9 cellular contexts compared by ENCODE assay signal in the genomic region with DNA sequence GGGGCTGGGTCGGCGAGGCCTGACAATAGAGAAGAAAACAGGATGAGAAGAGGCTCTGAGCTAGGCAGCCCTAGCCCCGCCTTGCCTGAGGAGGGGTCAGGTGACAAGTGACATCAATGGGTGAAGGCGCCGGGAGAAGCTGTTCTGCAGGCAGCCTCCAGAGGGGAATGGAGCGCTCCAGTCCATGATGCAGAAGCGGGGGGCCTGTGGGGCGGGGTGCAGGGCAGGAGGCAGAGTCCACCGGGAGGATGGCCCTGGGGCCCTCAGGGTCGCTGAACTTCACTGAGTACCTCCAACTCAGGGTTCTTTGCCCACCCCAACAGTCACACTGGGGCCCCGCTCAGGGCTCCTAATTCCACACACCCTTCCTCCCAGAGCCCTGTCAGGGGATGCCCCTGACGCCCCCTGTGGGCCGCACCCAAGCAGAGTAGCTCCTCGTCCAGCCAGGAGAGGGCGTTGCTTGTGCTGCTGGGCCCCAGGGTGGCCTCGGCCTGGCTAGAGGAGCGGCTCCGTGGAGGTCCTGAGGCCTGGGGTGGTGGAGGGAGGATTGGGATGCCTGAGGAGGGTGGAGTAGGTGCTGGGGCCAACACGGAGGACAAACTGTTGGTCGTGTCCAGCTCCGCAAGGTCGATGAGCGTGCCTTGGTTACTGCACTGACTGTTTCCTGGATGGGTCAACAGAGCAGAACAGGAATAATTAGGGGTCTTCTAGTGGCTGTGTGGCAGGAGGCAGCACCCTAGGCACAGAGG. TPM values are rescaled to one million over a fixed set of nuclear protein-coding genes. Genes with fewer than 3 reads are reported as not detected.
DNase-seq lines count a peak whose midpoint lies in the region; ATAC-seq, FAIRE-seq and TF ChIP-seq lines count a peak whose summit lies in the region.
"Had no signal": no experiment of that assay in that cellular context is flagged by ENCODE, and none has a peak within 500 bp of the region (broad histone marks: within the 10 kb centered on the region; RNA-seq: fewer than 3 reads in every experiment).

No MANE protein-coding gene starts in this region.

- H3K27ac ChIP-seq in Peyer's patch = peak overlapping the region in 1 of 4 donors; percentile 81
- no peak overlapping the region for H3K27ac ChIP-seq in kidney (ENCODE audit: low read depth in 2 of 2, low read length in 2 of 2)
- H3K27ac ChIP-seq in thyroid gland = no peak overlapping the region
- H3K27ac ChIP-seq: neutrophil had no signal

- WGBS in thyroid gland, 2 donors = 75 to 78% methylated on average over 22 of the region's 23 CpGs

- FAIRE-seq in kidney (lab: Jason Lieb, UNC) = no peak

- H3K36me3 ChIP-seq in Peyer's patch = peaks cover 0 to 99% (median 0%) of the 10 kb centered on the region in 3 donors
- peaks cover 39 to 69% of the 10 kb centered on the region in 2 donors for H3K36me3 ChIP-seq in kidney (ENCODE audit: control insufficient read depth in 1 of 2, insufficient read depth in 2 of 2, low read length in 2 of 2)
- peaks cover 87 to 89% of the 10 kb centered on the region in 2 donors for H3K36me3 ChIP-seq in thyroid gland

- no peak overlapping the region for H3K9ac ChIP-seq in kidney (ENCODE audit: low read length in 2 of 2)

- H3K4me3 Mint-ChIP-seq in HFFc6 = no peak overlapping the region
- no peak overlapping the region for H3K4me3 Mint-ChIP-seq in activated naive CD8-positive, alpha-beta T cell treated with anti-CD3 and anti-CD28 coated beads, Interleukin-2, amount 50 U/mL, for 24 hours
- H3K4me3 Mint-ChIP-seq in stimulated activated naive CD8-positive, alpha-beta T cell treated with anti-CD3 and anti-CD28 coated beads, Interleukin-15, Interleukin-2, amounts not matched to agents 100 ng/mL and 50 ng/mL, for 24 hours = no peak overlapping the region

- TF ChIP-seq CTCF in HFFc6 (IDR thresholded peaks at IDR 0.05) = peak; percentile 81
- TF ChIP-seq CTCF in Peyer's patch (IDR thresholded peaks at IDR 0.05) = peak in 4 of 6 experiments; percentile 28 to 38 (median 34)
- TF ChIP-seq CTCF in kidney (IDR thresholded peaks at IDR 0.05; ENCODE audit: borderline replicate concordance, extremely low read depth, insufficient read depth) = peak; percentile 41
- TF ChIP-seq CTCF in thyroid gland (IDR thresholded peaks at IDR 0.05) = peak in 1 of 6 experiments; percentile 26

- TF ChIP-seq POLR2A in Peyer's patch (IDR thresholded peaks at IDR 0.05) = no peak
- TF ChIP-seq POLR2A in thyroid gland (IDR thresholded peaks at IDR 0.05) = no peak

- no peaks in the 10 kb centered on the region for H3K9me3 Mint-ChIP-seq in HFFc6
- no peaks in the 10 kb centered on the region for H3K9me3 Mint-ChIP-seq in activated naive CD8-positive, alpha-beta T cell treated with anti-CD3 and anti-CD28 coated beads, Interleukin-2, amount 50 U/mL, for 24 hours
- no peaks in the 10 kb centered on the region for H3K9me3 Mint-ChIP-seq in stimulated activated naive CD8-positive, alpha-beta T cell treated with anti-CD3 and anti-CD28 coated beads, Interleukin-15, Interleukin-2, amounts not matched to agents 100 ng/mL and 50 ng/mL, for 24 hours

- H3K9me3 ChIP-seq in Peyer's patch (no peaks in the 10 kb centered on the region), kidney (ENCODE audit: control insufficient read depth in 1 of 2, low read length in 2 of 2) (no peaks in the 10 kb centered on the region), thyroid gland (no peaks in the 10 kb centered on the region)
- H3K9me3 ChIP-seq: neutrophil had no signal

- peaks cover 3% of the 10 kb centered on the region for H3K27me3 Mint-ChIP-seq in HFFc6 (ENCODE audit: insufficient read depth)
- H3K27me3 Mint-ChIP-seq in activated naive CD8-positive, alpha-beta T cell treated with anti-CD3 and anti-CD28 coated beads, Interleukin-2, amount 50 U/mL, for 24 hours = no peaks in the 10 kb centered on the region
- no peaks in the 10 kb centered on the region for H3K27me3 Mint-ChIP-seq in stimulated activated naive CD8-positive, alpha-beta T cell treated with anti-CD3 and anti-CD28 coated beads, Interleukin-15, Interleukin-2, amounts not matched to agents 100 ng/mL and 50 ng/mL, for 24 hours

- H3K4me1 ChIP-seq in Peyer's patch (peaks cover 0 to 27% (median 16%) of the 10 kb centered on the region in 4 donors), kidney (ENCODE audit: control insufficient read depth in 1 of 2, insufficient read depth in 1 of 2, low read depth in 1 of 2, low read length in 2 of 2) (peaks cover 0 to 2% of the 10 kb centered on the region in 2 donors), thyroid gland (no peaks in the 10 kb centered on the region)

- ATAC-seq in activated naive CD8-positive, alpha-beta T cell treated with anti-CD3 and anti-CD28 coated beads, Interleukin-2, amount 50 U/mL, for 24 hours = peak; percentile 35
- ATAC-seq in HG02623 (IDR thresholded peaks at IDR 0.05; ENCODE audit: unreplicated experiment) = no peak

- H3K27me3 ChIP-seq in Peyer's patch (no peaks in the 10 kb centered on the region), thyroid gland (no peaks in the 10 kb centered on the region)
- H3K27me3 ChIP-seq: neutrophil had no signal

- no peak overlapping the region for H3K4me3 ChIP-seq in Peyer's patch
- no peak overlapping the region for H3K4me3 ChIP-seq in kidney (ENCODE audit: low read length in 2 of 2)
- no peak overlapping the region for H3K4me3 ChIP-seq in thyroid gland (replicated peaks in 1 of 3)

- H3K27ac Mint-ChIP-seq in HFFc6 = no peak overlapping the region
- H3K27ac Mint-ChIP-seq in activated naive CD8-positive, alpha-beta T cell treated with anti-CD3 and anti-CD28 coated beads, Interleukin-2, amount 50 U/mL, for 24 hours = no peak overlapping the region
- peak overlapping the region; percentile 72 for H3K27ac Mint-ChIP-seq in stimulated activated naive CD8-positive, alpha-beta T cell treated with anti-CD3 and anti-CD28 coated beads, Interleukin-15, Interleukin-2, amounts not matched to agents 100 ng/mL and 50 ng/mL, for 24 hours

- DNase-seq in CD1c-positive myeloid dendritic cell (ENCODE audit: extremely low spot score) (peak; percentile 41), HFFc6 (no peak), Peyer's patch (no peak), kidney (peak; percentile 77), thyroid gland (no peak)
- DNase-seq in activated naive CD8-positive, alpha-beta T cell treated with anti-CD3 and anti-CD28 coated beads, Interleukin-2, amount 50 U/mL, for 24 hours = peak; percentile 61

- H3K4me1 Mint-ChIP-seq in HFFc6 (ENCODE audit: low read depth) = peaks cover 16% of the 10 kb centered on the region
- H3K4me1 Mint-ChIP-seq in activated naive CD8-positive, alpha-beta T cell treated with anti-CD3 and anti-CD28 coated beads, Interleukin-2, amount 50 U/mL, for 24 hours = peaks cover 52% of the 10 kb centered on the region
- H3K4me1 Mint-ChIP-seq in stimulated activated naive CD8-positive, alpha-beta T cell treated with anti-CD3 and anti-CD28 coated beads, Interleukin-15, Interleukin-2, amounts not matched to agents 100 ng/mL and 50 ng/mL, for 24 hours (ENCODE audit: low read depth) = peaks cover 55% of the 10 kb centered on the region

- intact Hi-C loops in kidney (cut with DNase I) = no loop called here
- intact Hi-C loops in thyroid gland (cut with DNase I) = no loop called here

- peaks cover 25% of the 10 kb centered on the region for H3K36me3 Mint-ChIP-seq in HFFc6 (ENCODE audit: low read depth)
- peaks cover 56% of the 10 kb centered on the region for H3K36me3 Mint-ChIP-seq in activated naive CD8-positive, alpha-beta T cell treated with anti-CD3 and anti-CD28 coated beads, Interleukin-2, amount 50 U/mL, for 24 hours (ENCODE audit: low read depth)
- peaks cover 67% of the 10 kb centered on the region for H3K36me3 Mint-ChIP-seq in stimulated activated naive CD8-positive, alpha-beta T cell treated with anti-CD3 and anti-CD28 coated beads, Interleukin-15, Interleukin-2, amounts not matched to agents 100 ng/mL and 50 ng/mL, for 24 hours (ENCODE audit: low read depth)

RNA-seq across cellular contexts. Expression of a gene that starts 20.8 kb away (rescaled TPM):
- total RNA-seq in HFFc6 (2021; fragmentation: NEBNext Ultra II Directional; extraction: Animal tissue kit (Norgen Biotek cat#: 25700)) = 10 to 100 TPM; 23.2 to 26.5 (median 24.2) TPM
- total RNA-seq in Peyer's patch (100 to 1,000 TPM in 1 of 4 donors, 10 to 100 TPM in 3; 34.0 to 153 (median 77.0) TPM), kidney (49.2 TPM), thyroid gland (10 to 100 TPM; 22.5 to 38.4 (median 24.1) TPM)
- 8.0 TPM for polyA plus RNA-seq in kidney (ENCODE audit: insufficient read depth, low read depth, low replicate concordance)

RNA-seq across cellular contexts. Expression of a gene that starts 21.1 kb away (rescaled TPM):
- 10 to 100 TPM; 58.2 to 64.7 (median 60.2) TPM for total RNA-seq in HFFc6 (2021; fragmentation: NEBNext Ultra II Directional; extraction: Animal tissue kit (Norgen Biotek cat#: 25700))
- total RNA-seq in Peyer's patch = 10 to 100 TPM; 23.9 to 53.6 (median 45.3) TPM
- 46.4 TPM for total RNA-seq in kidney
- polyA plus RNA-seq in kidney (ENCODE audit: insufficient read depth, low read depth, low replicate concordance) = 134 TPM
- total RNA-seq in thyroid gland = 10 to 100 TPM; 29.9 to 59.4 (median 41.0) TPM

RNA-seq across cellular contexts. Expression of a gene that starts 30.5 kb away (rescaled TPM):
- total RNA-seq in HFFc6 (2021; fragmentation: NEBNext Ultra II Directional; extraction: Animal tissue kit (Norgen Biotek cat#: 25700)) = 10 to 100 TPM in 3 of 6 experiments, 1 to 10 TPM in 3; 8.8 to 10.8 (median 10.0) TPM
- total RNA-seq in Peyer's patch (10 to 100 TPM; 14.5 to 35.5 (median 18.9) TPM), kidney (30.1 TPM), thyroid gland (10 to 100 TPM; 17.7 to 31.1 (median 23.0) TPM)
- 28.2 TPM for polyA plus RNA-seq in kidney (ENCODE audit: insufficient read depth, low read depth, low replicate concordance)

RNA-seq across cellular contexts. Expression of a gene that starts 35.1 kb away (rescaled TPM):
- total RNA-seq in HFFc6 (2021; fragmentation: NEBNext Ultra II Directional; extraction: Animal tissue kit (Norgen Biotek cat#: 25700)) = 10 to 100 TPM; 38.0 to 47.8 (median 43.1) TPM
- total RNA-seq in Peyer's patch (10 to 100 TPM; 34.0 to 52.8 (median 36.7) TPM), kidney (67.1 TPM), thyroid gland (10 to 100 TPM; 24.7 to 31.7 (median 27.1) TPM)
- polyA plus RNA-seq in kidney (ENCODE audit: insufficient read depth, low read depth, low replicate concordance) = 23.9 TPM

RNA-seq across cellular contexts. Expression of a gene that starts 48.7 kb away (rescaled TPM):
- total RNA-seq in HFFc6 (2021; fragmentation: NEBNext Ultra II Directional; extraction: Animal tissue kit (Norgen Biotek cat#: 25700)) = 10 to 100 TPM in 1 of 6 experiments, 1 to 10 TPM in 5; 5.7 to 14.6 (median 7.1) TPM
- total RNA-seq in Peyer's patch = 10 to 100 TPM in 3 of 4 donors, 1 to 10 TPM in 1; 8.2 to 24.8 (median 17.0) TPM
- total RNA-seq in kidney = 11.2 TPM
- polyA plus RNA-seq in kidney (ENCODE audit: insufficient read depth, low read depth, low replicate concordance) = 15.3 TPM
- 10 to 100 TPM in 3 of 4 donors, 1 to 10 TPM in 1; 2.1 to 14.3 (median 12.7) TPM for total RNA-seq in thyroid gland

Comparison
In these comparisons a context has a peak if more than half of its experiments do, and no peak if none do; other contexts are left out.
1. DNase-seq: peak in CD1c-positive myeloid dendritic cell (single experiment), activated naive CD8-positive, alpha-beta T cell treated with anti-CD3 and anti-CD28 coated beads, Interleukin-2, amount 50 U/mL, for 24 hours (single experiment) and kidney (single experiment); none in HFFc6 (single experiment), Peyer's patch (0 of 3) and thyroid gland (0 of 2).